In genomic region chr4:26048378-26048882, GRCh38 we compare ENCODE assay signal across 10 cellular contexts.
DNase-seq lines count a peak whose midpoint lies in the region; ATAC-seq and TF ChIP-seq lines count a peak whose summit lies in the region.
"Had no signal": no experiment of that assay in that cellular context is flagged by ENCODE, and none has a peak within 500 bp of the region (broad histone marks: within the 10 kb centered on the region; RNA-seq: fewer than 3 reads in every experiment).

No MANE protein-coding gene starts in this region.

- peaks cover 0 to 11% of the 10 kb centered on the region in 2 experiments; a peak in 1 of 4 replicates for H3K4me1 ChIP-seq in SK-N-SH (ENCODE audit: control insufficient read depth in 1 of 2, insufficient read depth in 2 of 2, low read depth in 1 of 2, low read length in 1 of 2)

- H3F3A ChIP-seq in SK-N-SH (replicated peaks; ENCODE audit: insufficient read depth) = no peaks in the 10 kb centered on the region

- H3K27me3 Mint-ChIP-seq in osteocyte (ENCODE audit: unreplicated experiment) = peaks cover 4% of the 10 kb centered on the region

- peak in 1 of 2 experiments; percentile 33; a peak in 1 of 4 replicates for TF ChIP-seq EP300 in SK-N-SH (IDR thresholded peaks at IDR 0.05; ENCODE audit: borderline replicate concordance in 1 of 2, low read depth in 1 of 2, low read length in 1 of 2)

- H3K9ac ChIP-seq in SK-N-SH = no peak overlapping the region

- TF ChIP-seq CTCF in AG04449 (IDR thresholded peaks at IDR 0.05; ENCODE audit: insufficient read depth, low read length, missing control alignments) (no peak), SK-N-SH (IDR thresholded peaks at IDR 0.05) (no peak), fibroblast of villous mesenchyme (IDR thresholded peaks at IDR 0.05; ENCODE audit: insufficient read depth, low read depth, low read length) (no peak), osteocyte (IDR thresholded peaks at IDR 0.05) (no peak), GM13976 (IDR thresholded peaks at IDR 0.05; ENCODE audit: borderline replicate concordance, control extremely low read depth, extremely low read depth, insufficient read depth, missing control alignments) (no peak)

- peak overlapping the region in 1 of 2 experiments; percentile 32; a peak in 2 of 4 replicates for H3K27ac ChIP-seq in SK-N-SH (ENCODE audit: low read depth in 2 of 2, low read length in 1 of 2)

- no peaks in the 10 kb centered on the region for H3K9me3 ChIP-seq in SK-N-SH

- peaks cover 2% of the 10 kb centered on the region for H3K36me3 Mint-ChIP-seq in osteocyte (ENCODE audit: unreplicated experiment)

- peak overlapping the region; percentile 18 for H3K4me3 ChIP-seq in AG04449 (ENCODE audit: low read depth, low read length)
- H3K4me3 ChIP-seq in SK-N-SH (ENCODE audit: low read depth in 2 of 2, low read length in 1 of 2) = no peak overlapping the region; a peak in 1 of 4 replicates
- no peak overlapping the region for H3K4me3 ChIP-seq in fibroblast of villous mesenchyme (ENCODE audit: low read depth, low read length)

- POLR2A ChIA-PET in AG04449 (lab: Yijun Ruan, JAX) = no interaction called here
- POLR2A ChIA-PET in SK-N-SH (lab: Yijun Ruan, JAX) = no interaction called here
- POLR2A ChIA-PET in HEK293T (lab: Yijun Ruan, JAX) = no interaction called here

- H3K79me2 ChIP-seq in SK-N-SH (ENCODE audit: insufficient read depth) = no peaks in the 10 kb centered on the region

- H2AFZ ChIP-seq in SK-N-SH (ENCODE audit: low read depth) = peak overlapping the region; percentile 79; the same call in 1 of the 2 replicates

- 50% methylated on average over 12 of the region's 12 CpGs for WGBS in SK-N-SH (ENCODE audit: low lambda C conversion rate)

- in situ Hi-C loops in GM13976 (cut with MboI; ENCODE audit: low sequenced_read_pairs, unreplicated experiment) = no loop called here

- H3K4me3 Mint-ChIP-seq in osteocyte (ENCODE audit: unreplicated experiment) = no peak overlapping the region
- H3K4me3 Mint-ChIP-seq: activated T-helper 17 cell treated with anti-CD3 and anti-CD28 coated beads, Interleukin-2, amount 50 U/mL, for 72 hours had no signal

- peak overlapping the region; percentile 75 for H3K27ac Mint-ChIP-seq in osteocyte (ENCODE audit: unreplicated experiment)
- H3K27ac Mint-ChIP-seq: activated T-helper 17 cell treated with anti-CD3 and anti-CD28 coated beads, Interleukin-2, amount 50 U/mL, for 72 hours had no signal

- ATAC-seq in HG02759 (IDR thresholded peaks at IDR 0.05; ENCODE audit: unreplicated experiment) (no peak), GM18517 (IDR thresholded peaks at IDR 0.05; ENCODE audit: unreplicated experiment) (no peak)
- ATAC-seq: activated T-helper 17 cell treated with anti-CD3 and anti-CD28 coated beads, Interleukin-2, amount 50 U/mL, for 72 hours had no signal

- no peaks in the 10 kb centered on the region for H3K36me3 ChIP-seq in SK-N-SH (replicated peaks in 1 of 2; ENCODE audit: control insufficient read depth in 1 of 2, insufficient read depth in 2 of 2, low read length in 1 of 2)

- no peak overlapping the region for H3K4me2 ChIP-seq in SK-N-SH

- H3K4me1 Mint-ChIP-seq in osteocyte (ENCODE audit: unreplicated experiment) = peaks cover 20% of the 10 kb centered on the region
- H3K4me1 Mint-ChIP-seq: activated T-helper 17 cell treated with anti-CD3 and anti-CD28 coated beads, Interleukin-2, amount 50 U/mL, for 72 hours had no signal

- no peak for TF ChIP-seq RAD21 in SK-N-SH (IDR thresholded peaks at IDR 0.05; ENCODE audit: low read length)

- no peaks in the 10 kb centered on the region for H3K9me2 ChIP-seq in SK-N-SH

- DNase-seq in AG04449 (ENCODE audit: low read depth, low spot score) = peak; percentile 56
- DNase-seq in SK-N-SH = peak; percentile 32
- peak; percentile 91 for DNase-seq in fibroblast of villous mesenchyme (ENCODE audit: low read depth)
- no peak for DNase-seq in osteocyte (ENCODE audit: extremely low spot score, unreplicated experiment)
- DNase-seq in HEK293T (ENCODE audit: extremely low spot score) = no peak
- no peak for DNase-seq in GM13976 (ENCODE audit: low spot score)
- DNase-seq: stimulated activated CD4-positive, alpha-beta T cell treated with anti-CD3 and anti-CD28 coated beads, Interleukin-4, amount 100 ng/mL, for 1 hour had no signal

- CTCF ChIA-PET in AG04449 (lab: Yijun Ruan, JAX) = interaction anchor here (2.2 kb wide), 1 partner anchor 60 kb away, joined by 6 read pairs; no protein-coding TSS in a partner anchor
- CTCF ChIA-PET in SK-N-SH (lab: Yijun Ruan, JAX) = no interaction called here
- CTCF ChIA-PET in HEK293T (lab: Yijun Ruan, JAX) = no interaction called here

- no peaks in the 10 kb centered on the region; the same call in 1 of the 2 replicates for H3K27me3 ChIP-seq in SK-N-SH (ENCODE audit: insufficient read depth)

- no peaks in the 10 kb centered on the region for H4K20me1 ChIP-seq in SK-N-SH (ENCODE audit: insufficient read depth)

- H3K9me3 Mint-ChIP-seq in osteocyte (ENCODE audit: unreplicated experiment) = no peaks in the 10 kb centered on the region
- H3K9me3 Mint-ChIP-seq: activated T-helper 17 cell treated with anti-CD3 and anti-CD28 coated beads, Interleukin-2, amount 50 U/mL, for 72 hours had no signal

TF ChIP-seq in SK-N-SH, 30 proteins besides CTCF, POLR2A, EP300 and RAD21 (continues in another document):
- TF ChIP-seq GABPA (IDR thresholded peaks at IDR 0.05; ENCODE audit: low read depth) = no peak
- no peak for TF ChIP-seq RXRA (IDR thresholded peaks at IDR 0.05; ENCODE audit: borderline replicate concordance, low read depth)
- TF ChIP-seq FOSL2 (IDR thresholded peaks at IDR 0.05; ENCODE audit: borderline replicate concordance, low read depth) = peak; percentile 34; the same call in 1 of the 2 replicates
- no peak for TF ChIP-seq ZBTB33 (IDR thresholded peaks at IDR 0.05; ENCODE audit: borderline replicate concordance, low read depth)
- 0 out of 2 replicates have a peak, but pooled peaks have one; percentile 42 for TF ChIP-seq RCOR1 (IDR thresholded peaks at IDR 0.05; ENCODE audit: low read length)
- no peak for TF ChIP-seq FOXJ3 (CRISPR knock-in tag; IDR thresholded peaks at IDR 0.05)
- TF ChIP-seq PBX3 (IDR thresholded peaks at IDR 0.05) = no peak

TF ChIP-seq in HEK293T, 16 proteins besides CTCF, POLR2A, EP300 and RAD21:
- TF ChIP-seq FOXK2 (IDR thresholded peaks at IDR 0.05) (no peak), ELF4 (IDR thresholded peaks at IDR 0.05) (no peak), TARDBP (IDR thresholded peaks at IDR 0.05) (no peak), FOXA1 (IDR thresholded peaks at IDR 0.05) (no peak), ARNT (IDR thresholded peaks at IDR 0.05) (no peak), ZNF384 (IDR thresholded peaks at IDR 0.05) (no peak), CTBP1 (IDR thresholded peaks at IDR 0.05; ENCODE audit: borderline replicate concordance) (no peak), BHLHE40 (IDR thresholded peaks at IDR 0.05; ENCODE audit: borderline replicate concordance) (no peak), PKNOX1 (IDR thresholded peaks at IDR 0.05) (no peak), HDGF (IDR thresholded peaks at IDR 0.05; ENCODE audit: borderline replicate concordance) (no peak), SP1 (IDR thresholded peaks at IDR 0.05) (no peak), SUZ12 (IDR thresholded peaks at IDR 0.05) (no peak), FOXM1 (IDR thresholded peaks at IDR 0.05; ENCODE audit: borderline replicate concordance) (no peak), L3MBTL2 (conservative IDR thresholded peaks at IDR 0.05) (no peak), NFRKB (IDR thresholded peaks at IDR 0.05) (no peak)

Comparison
In these comparisons a context has a peak if more than half of its experiments do, and no peak if none do; other contexts are left out.
1. DNase-seq: peak in AG04449 (single experiment), SK-N-SH (single experiment) and fibroblast of villous mesenchyme (single experiment); none in osteocyte (single experiment), HEK293T (single experiment) and GM13976 (single experiment).